Comparison of ENCODE assay signal across 8 cellular contexts in genomic region chr14:105300542-105301102, GRCh38. TPM values are rescaled to one million over a fixed set of nuclear protein-coding genes. Genes with fewer than 3 reads are reported as not detected.
DNase-seq lines count a peak whose midpoint lies in the region; ATAC-seq, FAIRE-seq and TF ChIP-seq lines count a peak whose summit lies in the region.

Gene BRF1 (minus strand): TSS chr14:105301001. CDS start chr14:105300629, 372 bp downstream.

- H3K36me3 ChIP-seq in HUES64 (ENCODE audit: insufficient read depth, low read length) (no peaks in the 10 kb centered on the region), fibroblast of lung (ENCODE audit: control insufficient read depth, insufficient read depth, low read length) (no peaks in the 10 kb centered on the region)

- POLR2A ChIA-PET in naive thymus-derived CD8-positive, alpha-beta T cell (lab: Charles Lee): interaction anchor here (0.7 to 7.3 kb wide), 13 partner anchors 8 to 475 kb away, joined by 3 to 114 read pairs (median 4); partner anchors contain the start of genes BTBD6, CDCA4, GPR132 and PACS2

- H3K79me2 ChIP-seq in fibroblast of lung (ENCODE audit: control insufficient read depth, insufficient read depth, low read length): peaks cover 15% of the 10 kb centered on the region

- TF ChIP-seq CTCF in D721Med (IDR thresholded peaks at IDR 0.05; ENCODE audit: insufficient read depth, missing control alignments): no peak
- TF ChIP-seq CTCF in fibroblast of lung (conservative IDR thresholded peaks at IDR 0.05 in 1 of 2, IDR thresholded peaks at IDR 0.05 in 1 of 2; ENCODE audit: low read depth in 1 of 2, low read length in 2 of 2): no peak

- peak within 1 kb of the TSS; percentile 76 to 98 (median 96) for H3K27ac Mint-ChIP-seq in naive thymus-derived CD8-positive, alpha-beta T cell

- no peaks in the 10 kb centered on the region for H4K20me1 ChIP-seq in fibroblast of lung (ENCODE audit: control insufficient read depth, extremely low read depth, insufficient read depth, low read length)

- H3K4me3 Mint-ChIP-seq in naive thymus-derived CD8-positive, alpha-beta T cell: peak within 1 kb of the TSS; percentile 85 to 96 (median 90)

- no peaks in the 10 kb centered on the region for H3K27me3 Mint-ChIP-seq in naive thymus-derived CD8-positive, alpha-beta T cell

- H3K4me1 Mint-ChIP-seq in naive thymus-derived CD8-positive, alpha-beta T cell: peaks cover 19 to 50% (median 36%) of the 10 kb centered on the region in 4 donors

- H3K27ac ChIP-seq in HUES64 (ENCODE audit: low read depth, low read length): peak within 1 kb of the TSS; percentile 95
- H3K27ac ChIP-seq in fibroblast of lung (ENCODE audit: insufficient read depth, low read length): peak within 1 kb of the TSS; percentile 88

- peak within 1 kb of the TSS; percentile 94 for H3K4me2 ChIP-seq in fibroblast of lung (ENCODE audit: extremely low read depth, insufficient read depth, low read length)

- H3K36me3 Mint-ChIP-seq in naive thymus-derived CD8-positive, alpha-beta T cell: peaks cover 0 to 3% (median 0%) of the 10 kb centered on the region in 3 donors

- DNase-seq in D721Med (ENCODE audit: insufficient read length, low spot score) (peak; percentile 65), RKO (ENCODE audit: low spot score) (peak; percentile 91), fibroblast of lung (ENCODE audit: low read depth in 2 of 2) (peak; percentile 88 to 91)
- peak; percentile 93 to 95 for DNase-seq in activated T-helper 1 cell treated with anti-CD3 and anti-CD28 coated beads, Interleukin-2, amount 50 U/mL, for 16 hours (ENCODE audit: low read depth in 1 of 2, low spot score in 1 of 2)
- DNase-seq in naive thymus-derived CD8-positive, alpha-beta T cell: peak in 9 of 10 donors; percentile 95 to 99 (median 98)
- DNase-seq in stimulated activated naive CD4-positive, alpha-beta T cell (lab: John Stamatoyannopoulos, UW): peak; percentile 92 to 99 (median 96)

- WGBS in HUES64: under 1% methylated on average over 90 of the region's 90 CpGs

- H3K9ac ChIP-seq in HUES64 (ENCODE audit: low read depth, low read length) (peak within 1 kb of the TSS; percentile 86), fibroblast of lung (ENCODE audit: insufficient read depth, low read length) (peak within 1 kb of the TSS; percentile 96)

- peak within 1 kb of the TSS; percentile 94 for H2AFZ ChIP-seq in fibroblast of lung (ENCODE audit: low read length)

- peak; percentile 79 for ATAC-seq in GM21447 (IDR thresholded peaks at IDR 0.05; ENCODE audit: unreplicated experiment)
- peak; percentile 85 to 89 for ATAC-seq in naive thymus-derived CD8-positive, alpha-beta T cell

- peak within 1 kb of the TSS; percentile 83 for H3K4me3 ChIP-seq in HUES64 (ENCODE audit: low read length)
- peak within 1 kb of the TSS; percentile 70 to 87 (median 86) for H3K4me3 ChIP-seq in fibroblast of lung (replicated peaks in 1 of 4; ENCODE audit: control extremely low read depth in 1 of 4, insufficient read depth in 1 of 4, low read depth in 3 of 4, low read length in 4 of 4)

- no peaks in the 10 kb centered on the region for H3K9me3 Mint-ChIP-seq in naive thymus-derived CD8-positive, alpha-beta T cell

- H3K27me3 ChIP-seq in HUES64 (ENCODE audit: insufficient read depth, low read length) (peaks cover 9% of the 10 kb centered on the region), fibroblast of lung (ENCODE audit: control insufficient read depth, insufficient read depth, low read length) (no peaks in the 10 kb centered on the region)

- H3K9me3 ChIP-seq in HUES64 (ENCODE audit: insufficient read depth, low read depth, low read length) (no peaks in the 10 kb centered on the region), fibroblast of lung (ENCODE audit: control insufficient read depth, insufficient read depth, low read depth, low read length) (no peaks in the 10 kb centered on the region)

- no peak for FAIRE-seq in D721Med (lab: Jason Lieb, UNC)

- no peaks in the 10 kb centered on the region for H3K4me1 ChIP-seq in HUES64 (ENCODE audit: insufficient read depth, low read length)
- peaks cover 2% of the 10 kb centered on the region for H3K4me1 ChIP-seq in fibroblast of lung (ENCODE audit: control insufficient read depth, extremely low read depth, insufficient read depth, low read length)

RNA-seq across cellular contexts. Expression of gene BRF1, which starts in this region (rescaled TPM):
- 11.6 TPM for polyA plus RNA-seq in HUES64 (2013, experiment 1 of 2)
- polyA plus RNA-seq in HUES64 (2013, experiment 2 of 2): 17.1 TPM
- total RNA-seq in fibroblast of lung: 26.5 and 33.4 TPM in 2 replicates
- 7.4 and 8.4 TPM in 2 replicates for polyA plus RNA-seq in fibroblast of lung
- 17.0 and 17.3 TPM in 2 replicates for polyA plus RNA-seq in fibroblast of lung (2012)
- 29.3 and 37.6 TPM in 2 replicates for polyA minus RNA-seq in fibroblast of lung (ENCODE audit: low replicate concordance)
- total RNA-seq in naive thymus-derived CD8-positive, alpha-beta T cell: 10 to 100 TPM; 52.4 to 63.5 TPM
- 10 to 100 TPM in 1 of 3 donors, 1 to 10 TPM in 2; 7.1 to 10.9 (median 9.2) TPM for polyA plus RNA-seq in naive thymus-derived CD8-positive, alpha-beta T cell

Comparison
In these comparisons a context has a peak if more than half of its experiments do, and no peak if none do; other contexts are left out.
1. Peak in every context shown above with its lines: DNase-seq, ATAC-seq, H3K4me3 ChIP-seq and H3K27ac ChIP-seq.